In genomic region chr2:72908741-72909140, GRCh38 we compare ENCODE assay signal across 1 cellular context.
TF ChIP-seq lines count a peak whose summit lies in the region.

No MANE protein-coding gene starts in this region.

TF ChIP-seq in A549, 52 proteins besides CTCF, POLR2A, EP300 and RAD21 (continued from another document):
- TF ChIP-seq REST (IDR thresholded peaks at IDR 0.05): no peak
